Comparison of ENCODE assay signal across 21 cellular contexts in genomic region chr20:23304616-23305015, GRCh38.
"Had no signal": no experiment of that assay in that cellular context is flagged by ENCODE, and none has a peak within 500 bp of the region (broad histone marks: within the 10 kb centered on the region; RNA-seq: fewer than 3 reads in every experiment).

No MANE protein-coding gene starts in this region.

- DNase-seq: activated CD4-positive, alpha-beta T cell treated with anti-CD3 and anti-CD28 coated beads, Interleukin-2, amount 50 U/mL, for 1 hour; activated CD4-positive, CD25-positive, alpha-beta regulatory T cell treated with anti-CD3 and anti-CD28 coated beads, Interleukin-2, amount 50 U/mL, for 72 hours; activated CD8-positive, alpha-beta memory T cell treated with anti-CD3 and anti-CD28 coated beads for 24 hours; activated CD8-positive, alpha-beta memory T cell treated with anti-CD3 and anti-CD28 coated beads, Interleukin-2, amount 50 U/mL, for 48 hours; activated T-cell treated with anti-CD3 and anti-CD28 coated beads, Interleukin-2, amount 50 U/mL, for 72 hours; body of pancreas; caudate nucleus; heart right ventricle; immature natural killer cell; kidney glomerular epithelial cell; mesendoderm; naive thymus-derived CD4-positive, alpha-beta T cell; pancreas; right lobe of liver; stimulated activated CD4-positive, alpha-beta T cell treated with anti-CD3 and anti-CD28 coated beads, Interleukin-4, amount 100 ng/mL, for 1 hour; T-helper 2 cell had no signal

- H3K4me3 ChIP-seq: body of pancreas, gastroesophageal sphincter, heart right ventricle, pancreas, right lobe of liver, smooth muscle cell, tibial artery, vagina had no signal

- H3K27ac ChIP-seq: body of pancreas, heart right ventricle, pancreas, right lobe of liver, tibial artery, vagina, VCaP had no signal

- H3K9me3 ChIP-seq: body of pancreas, gastroesophageal sphincter, heart right ventricle, pancreas, right lobe of liver, tibial artery, vagina had no signal

- H3K4me2 ChIP-seq: smooth muscle cell had no signal

- H3K36me3 ChIP-seq: gastroesophageal sphincter, heart right ventricle, pancreas, right lobe of liver, tibial artery, vagina had no signal

- ATAC-seq: body of pancreas; naive thymus-derived CD4-positive, alpha-beta T cell; pancreas had no signal

- H3K4me1 ChIP-seq: body of pancreas, gastroesophageal sphincter, heart right ventricle, pancreas, right lobe of liver, tibial artery, vagina had no signal

- H3K27me3 ChIP-seq: body of pancreas, gastroesophageal sphincter, pancreas, right lobe of liver, tibial artery, vagina had no signal
